In genomic region chr10:3948843-3949242, GRCh38 we compare ENCODE assay signal across 1 cellular context.
TF ChIP-seq lines count a peak whose summit lies in the region.

No MANE protein-coding gene starts in this region.

TF ChIP-seq in K562, 482 proteins besides CTCF, POLR2A, EP300 and RAD21 (continued from another document):
- no peak for TF ChIP-seq CUX1 (CRISPR knock-in tag; IDR thresholded peaks at IDR 0.05)
- TF ChIP-seq RBM25 (IDR thresholded peaks at IDR 0.05; ENCODE audit: low read depth, low read length, severe bottlenecking) = peak; percentile 42
- no peak for TF ChIP-seq STAT5A (IDR thresholded peaks at IDR 0.05; ENCODE audit: borderline replicate concordance, low read length)
- no peak for TF ChIP-seq ATF2 (CRISPR knock-in tag; IDR thresholded peaks at IDR 0.05)
- no peak for TF ChIP-seq TRIM28 (IDR thresholded peaks at IDR 0.05)
- no peak for TF ChIP-seq MXI1 (IDR thresholded peaks at IDR 0.05; ENCODE audit: low read depth, low read length)
- no peak for TF ChIP-seq NR4A1 (CRISPR knock-in tag; IDR thresholded peaks at IDR 0.05)
- no peak for TF ChIP-seq NR4A1 (tag; IDR thresholded peaks at IDR 0.05)
- no peak for TF ChIP-seq CGGBP1 (CRISPR knock-in tag; IDR thresholded peaks at IDR 0.05)
